ENCODE assay signal across 12 cellular contexts in the genomic region with DNA sequence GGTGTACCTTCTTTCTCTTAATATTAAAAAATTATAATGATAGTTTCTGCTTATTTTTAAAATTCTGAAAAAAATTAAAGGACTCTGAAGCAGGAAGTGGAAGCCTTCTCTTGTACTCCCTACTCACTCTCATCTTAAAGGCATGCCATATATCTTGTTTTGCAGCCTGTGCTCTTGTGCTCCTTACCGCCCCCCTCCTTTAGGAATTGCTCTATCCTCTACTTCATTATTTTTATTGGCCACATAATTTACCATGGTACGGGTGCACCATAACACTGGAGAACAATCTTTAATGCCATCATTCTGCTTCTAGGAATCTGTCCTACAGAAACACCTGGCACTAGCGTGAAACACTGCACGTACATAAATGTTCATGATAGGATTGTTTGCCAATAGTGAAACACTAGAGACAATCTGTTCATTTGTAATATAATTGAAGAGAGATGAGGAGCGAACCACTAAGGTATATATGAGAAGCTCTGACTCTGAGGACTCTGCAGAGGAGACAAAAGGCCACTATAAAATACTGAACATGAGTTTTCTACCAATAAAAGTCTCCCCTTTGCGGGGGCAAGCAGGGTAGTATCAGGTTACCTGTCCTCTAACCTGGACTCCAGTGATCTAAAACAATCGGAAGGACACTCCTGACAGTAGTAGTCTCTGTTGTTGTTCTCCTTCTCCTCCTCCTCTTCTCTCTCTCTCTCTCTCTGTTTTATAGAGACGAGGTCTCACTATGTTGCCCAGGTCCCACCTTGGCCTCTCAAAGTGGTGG. TPM values are rescaled to one million over a fixed set of nuclear protein-coding genes. Genes with fewer than 3 reads are reported as not detected.
DNase-seq lines count a peak whose midpoint lies in the region; ATAC-seq and TF ChIP-seq lines count a peak whose summit lies in the region.
"Had no signal": no experiment of that assay in that cellular context is flagged by ENCODE, and none has a peak within 500 bp of the region (broad histone marks: within the 10 kb centered on the region; RNA-seq: fewer than 3 reads in every experiment).

No MANE protein-coding gene starts in this region.

- ATAC-seq in GM21526 (IDR thresholded peaks at IDR 0.05; ENCODE audit: low FRiP score, unreplicated experiment) = no peak
- ATAC-seq in GM21360 (IDR thresholded peaks at IDR 0.05; ENCODE audit: unreplicated experiment) = no peak
- ATAC-seq: T-helper 17 cell had no signal

- WGBS in endodermal cell (ENCODE audit: insufficient coverage in 1 of 2, insufficient read length in 1 of 2), 2 experiments = 87 to 90% methylated on average over 5 to 8 of the region's 8 CpGs

- no peaks in the 10 kb centered on the region for H3K9me3 ChIP-seq in endodermal cell (ENCODE audit: control insufficient read depth, low read length)
- H3K9me3 ChIP-seq in right atrium auricular region = no peaks in the 10 kb centered on the region
- H3K9me3 ChIP-seq: right lobe of liver, stomach had no signal

- H3K36me3 ChIP-seq in H7 (replicated peaks; ENCODE audit: control insufficient read depth, insufficient read depth, low read length) (no peaks in the 10 kb centered on the region), endodermal cell (ENCODE audit: control insufficient read depth, insufficient read depth, low read length) (no peaks in the 10 kb centered on the region), right atrium auricular region (no peaks in the 10 kb centered on the region)
- H3K36me3 ChIP-seq: right lobe of liver, stomach had no signal

- no peak overlapping the region for H3K27ac Mint-ChIP-seq in endodermal cell
- H3K27ac Mint-ChIP-seq: activated naive CD4-positive, alpha-beta T cell treated with anti-CD3 and anti-CD28 coated beads, Interleukin-2, amount 10 ng/mL, durations not matched to agents 7 days and 5 days; T-helper 17 cell had no signal

- no peak overlapping the region for H3K9ac ChIP-seq in endodermal cell (ENCODE audit: extremely low read depth, low read length, poor library complexity, severe bottlenecking)

- TF ChIP-seq CTCF in endodermal cell (conservative IDR thresholded peaks at IDR 0.05) = peak; percentile 35
- TF ChIP-seq CTCF in right atrium auricular region (IDR thresholded peaks at IDR 0.05) = no peak

- DNase-seq in H7 = peak; percentile 64
- DNase-seq in NCI-H460 (ENCODE audit: extremely low read depth, low read depth) = peak; percentile 43
- no peak for DNase-seq in endodermal cell
- DNase-seq in renal cortical epithelial cell (ENCODE audit: low read depth) = peak; percentile 49
- no peak for DNase-seq in right atrium auricular region (ENCODE audit: low spot score)
- DNase-seq: activated naive CD4-positive, alpha-beta T cell treated with anti-CD3 and anti-CD28 coated beads, Interleukin-2, amount 10 ng/mL, durations not matched to agents 7 days and 5 days; KBM-7; right lobe of liver; stomach; T-helper 17 cell had no signal

- no peak overlapping the region for H3K4me3 Mint-ChIP-seq in endodermal cell
- H3K4me3 Mint-ChIP-seq: activated naive CD4-positive, alpha-beta T cell treated with anti-CD3 and anti-CD28 coated beads, Interleukin-2, amount 10 ng/mL, durations not matched to agents 7 days and 5 days; T-helper 17 cell had no signal

- no peaks in the 10 kb centered on the region for H3K36me3 Mint-ChIP-seq in endodermal cell (ENCODE audit: low read depth)
- H3K36me3 Mint-ChIP-seq: activated naive CD4-positive, alpha-beta T cell treated with anti-CD3 and anti-CD28 coated beads, Interleukin-2, amount 10 ng/mL, durations not matched to agents 7 days and 5 days had no signal

- H3K4me3 ChIP-seq in H7 (ENCODE audit: insufficient read depth, low read depth, low read length) = no peak overlapping the region
- no peak overlapping the region for H3K4me3 ChIP-seq in endodermal cell (ENCODE audit: low read length)
- no peak overlapping the region for H3K4me3 ChIP-seq in right atrium auricular region
- H3K4me3 ChIP-seq: right lobe of liver, stomach had no signal

- H3K4me1 ChIP-seq in endodermal cell (ENCODE audit: control insufficient read depth, insufficient read depth, low read length) (peaks cover 4% of the 10 kb centered on the region), right atrium auricular region (peaks cover 0 to 15% of the 10 kb centered on the region in 2 donors)

- H3K27me3 ChIP-seq in H7 (ENCODE audit: control insufficient read depth, insufficient read depth, low read length) (peaks cover 1% of the 10 kb centered on the region; the same call in 1 of the 2 replicates), endodermal cell (ENCODE audit: control insufficient read depth, insufficient read depth, low read length, poor library complexity, severe bottlenecking) (peaks cover 11% of the 10 kb centered on the region), right atrium auricular region (no peaks in the 10 kb centered on the region)
- H3K27me3 ChIP-seq: right lobe of liver, stomach had no signal

- no peak overlapping the region for H3K27ac ChIP-seq in endodermal cell (ENCODE audit: low read depth, low read length)
- no peak overlapping the region for H3K27ac ChIP-seq in right atrium auricular region
- H3K27ac ChIP-seq: right lobe of liver had no signal

- H3K9me3 Mint-ChIP-seq in endodermal cell = no peaks in the 10 kb centered on the region
- H3K9me3 Mint-ChIP-seq: activated naive CD4-positive, alpha-beta T cell treated with anti-CD3 and anti-CD28 coated beads, Interleukin-2, amount 10 ng/mL, durations not matched to agents 7 days and 5 days had no signal

- peaks cover 31% of the 10 kb centered on the region for H3K4me1 Mint-ChIP-seq in endodermal cell
- H3K4me1 Mint-ChIP-seq: activated naive CD4-positive, alpha-beta T cell treated with anti-CD3 and anti-CD28 coated beads, Interleukin-2, amount 10 ng/mL, durations not matched to agents 7 days and 5 days had no signal

- peaks cover 25% of the 10 kb centered on the region for H3K27me3 Mint-ChIP-seq in endodermal cell (ENCODE audit: insufficient read depth)

RNA-seq across cellular contexts. Expression of a gene that starts 6.3 kb away (rescaled TPM):
- total RNA-seq in H7 (2014; rRNA removed; shearing (Covaris generic)) = 3.6 and 6.1 TPM in 2 replicates
- total RNA-seq in NCI-H460 (2014; rRNA removed; shearing (Covaris generic)) = 0.12 and 0.17 TPM in 2 replicates
- polyA plus RNA-seq in NCI-H460 (2014; cell fraction: nucleus; rRNA removed) = 0.10 and 0.15 TPM in 2 replicates
- total RNA-seq in endodermal cell = 10 to 100 TPM; 19.5 to 19.7 TPM
- 26.5 TPM for polyA plus RNA-seq in endodermal cell (2013, experiment 1 of 2)
- 26.2 TPM for polyA plus RNA-seq in endodermal cell (2013, experiment 2 of 2)
- 2.4 and 4.3 TPM in 2 replicates for total RNA-seq in renal cortical epithelial cell
- total RNA-seq in right atrium auricular region = 10 to 100 TPM in 1 of 2 donors, 1 to 10 TPM in 1; 6.0 to 10.1 TPM

RNA-seq across cellular contexts. Expression of a gene that starts 24.5 kb away (rescaled TPM):
- 12.2 and 28.3 TPM in 2 replicates for total RNA-seq in H7 (2014; rRNA removed; shearing (Covaris generic))
- total RNA-seq in NCI-H460 (2014; rRNA removed; shearing (Covaris generic)) = 17.7 and 23.6 TPM in 2 replicates
- 59.5 and 82.5 TPM in 2 replicates for polyA plus RNA-seq in NCI-H460 (2014; cell fraction: nucleus; rRNA removed)
- total RNA-seq in endodermal cell (10 to 100 TPM; 24.8 to 34.1 TPM), renal cortical epithelial cell (5.6 and 6.7 TPM in 2 replicates), right atrium auricular region (10 to 100 TPM; 12.5 to 13.4 TPM)
- polyA plus RNA-seq in endodermal cell (2013, experiment 1 of 2) = 90.1 TPM
- 70.2 TPM for polyA plus RNA-seq in endodermal cell (2013, experiment 2 of 2)
- total RNA-seq: T-helper 17 cell had no signal

RNA-seq across cellular contexts. Expression of a gene that starts 37.0 kb away (rescaled TPM):
- total RNA-seq in H7 (2014; rRNA removed; shearing (Covaris generic)) = 0.24 and 1.5 TPM in 2 replicates
- total RNA-seq in NCI-H460 (2014; rRNA removed; shearing (Covaris generic)) = 1.1 and 1.2 TPM in 2 replicates
- polyA plus RNA-seq in NCI-H460 (2014; cell fraction: nucleus; rRNA removed) = 0.69 and 2.9 TPM in 2 replicates
- total RNA-seq in endodermal cell = 1 to 10 TPM; 2.1 to 2.4 TPM
- 0.46 TPM for polyA plus RNA-seq in endodermal cell (2013, experiment 1 of 2)
- polyA plus RNA-seq in endodermal cell (2013, experiment 2 of 2) = 0.83 TPM
- 0.52 and 1.2 TPM in 2 replicates for total RNA-seq in renal cortical epithelial cell
- total RNA-seq in right atrium auricular region = 1 to 10 TPM in 1 of 2 donors, under 1 TPM in 1; 0.48 to 1.4 TPM

RNA-seq across cellular contexts. Expression of a gene that starts 37.2 kb away (rescaled TPM):
- 24.8 and 27.4 TPM in 2 replicates for total RNA-seq in H7 (2014; rRNA removed; shearing (Covaris generic))
- 51.1 and 58.3 TPM in 2 replicates for total RNA-seq in NCI-H460 (2014; rRNA removed; shearing (Covaris generic))
- 73.9 and 92.0 TPM in 2 replicates for polyA plus RNA-seq in NCI-H460 (2014; cell fraction: nucleus; rRNA removed)
- total RNA-seq in endodermal cell (10 to 100 TPM; 46.2 to 46.6 TPM), renal cortical epithelial cell (48.5 and 59.9 TPM in 2 replicates), right atrium auricular region (10 to 100 TPM; 16.3 to 23.0 TPM)
- 34.2 TPM for polyA plus RNA-seq in endodermal cell (2013, experiment 1 of 2)
- polyA plus RNA-seq in endodermal cell (2013, experiment 2 of 2) = 29.1 TPM

RNA-seq across cellular contexts. Expression of a gene that starts 50.1 kb away (rescaled TPM):
- 23.5 and 26.7 TPM in 2 replicates for total RNA-seq in H7 (2014; rRNA removed; shearing (Covaris generic))
- total RNA-seq in NCI-H460 (2014; rRNA removed; shearing (Covaris generic)) = 22.6 and 24.7 TPM in 2 replicates
- 93.3 and 132 TPM in 2 replicates for polyA plus RNA-seq in NCI-H460 (2014; cell fraction: nucleus; rRNA removed)
- total RNA-seq in endodermal cell (10 to 100 TPM; 40.4 to 41.3 TPM), renal cortical epithelial cell (6.4 and 10.4 TPM in 2 replicates), right atrium auricular region (10 to 100 TPM; 49.2 to 55.1 TPM)
- 72.3 TPM for polyA plus RNA-seq in endodermal cell (2013, experiment 1 of 2)
- 58.7 TPM for polyA plus RNA-seq in endodermal cell (2013, experiment 2 of 2)

Comparison
In these comparisons a context has a peak if more than half of its experiments do, and no peak if none do; other contexts are left out.
1. DNase-seq: peak in H7 (single experiment), NCI-H460 (single experiment) and renal cortical epithelial cell (single experiment); none in endodermal cell (single experiment) and right atrium auricular region (single experiment).